In the genomic region with DNA sequence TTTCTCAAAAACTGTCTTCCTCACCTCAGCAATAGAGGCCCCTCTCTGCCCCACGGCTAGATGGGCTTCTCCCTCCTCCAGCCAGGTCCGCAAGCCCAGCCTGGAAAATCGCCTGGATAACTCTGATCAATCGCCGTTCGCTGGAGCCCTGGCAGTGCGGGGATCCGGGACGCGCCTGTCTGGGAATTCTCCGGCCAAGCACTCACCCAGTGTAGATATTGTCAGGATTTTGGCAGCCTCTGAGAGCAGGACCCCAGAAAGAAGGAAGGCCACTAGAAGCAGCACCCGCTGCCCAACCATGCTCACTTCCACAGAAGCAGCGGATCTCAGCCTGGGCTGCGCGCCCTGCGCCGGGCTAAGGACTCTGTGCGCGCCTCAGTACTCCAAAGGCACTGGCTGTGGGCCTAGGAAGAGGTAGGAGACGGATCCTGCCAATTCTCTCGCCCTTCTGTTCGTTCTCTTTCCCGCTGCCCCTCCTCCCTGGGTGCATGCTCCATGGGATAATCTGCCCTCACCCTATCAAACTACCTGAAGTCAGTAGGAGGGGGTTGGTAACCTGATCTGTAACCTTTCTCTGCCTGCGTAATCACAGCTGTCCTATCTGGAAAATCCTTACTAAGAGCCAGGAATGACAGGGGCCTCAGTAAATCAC, we compare ENCODE assay signal across 1 cellular context.
TF ChIP-seq lines count a peak whose summit lies in the region.

UGT3A1 (minus strand) TSS at position 450 of the 652 bp plus-strand sequence; CDS start at position 300, 150 bp downstream.

TF ChIP-seq in IMR-90, 13 proteins besides CTCF, POLR2A, EP300 and RAD21 (continued from another document):
- TF ChIP-seq, protein P1, sequence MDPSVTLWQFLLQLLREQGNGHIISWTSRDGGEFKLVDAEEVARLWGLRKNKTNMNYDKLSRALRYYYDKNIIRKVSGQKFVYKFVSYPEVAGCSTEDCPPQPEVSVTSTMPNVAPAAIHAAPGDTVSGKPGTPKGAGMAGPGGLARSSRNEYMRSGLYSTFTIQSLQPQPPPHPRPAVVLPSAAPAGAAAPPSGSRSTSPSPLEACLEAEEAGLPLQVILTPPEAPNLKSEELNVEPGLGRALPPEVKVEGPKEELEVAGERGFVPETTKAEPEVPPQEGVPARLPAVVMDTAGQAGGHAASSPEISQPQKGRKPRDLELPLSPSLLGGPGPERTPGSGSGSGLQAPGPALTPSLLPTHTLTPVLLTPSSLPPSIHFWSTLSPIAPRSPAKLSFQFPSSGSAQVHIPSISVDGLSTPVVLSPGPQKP (IDR thresholded peaks at IDR 0.05; ENCODE audit: borderline replicate concordance, low read depth, low read length), result no peak
- no peak for TF ChIP-seq CHD1 (IDR thresholded peaks at IDR 0.05; ENCODE audit: low read depth, low read length)
- no peak for TF ChIP-seq BHLHE40 (IDR thresholded peaks at IDR 0.05; ENCODE audit: low read depth, low read length)
- TF ChIP-seq FOS (IDR thresholded peaks at IDR 0.05; ENCODE audit: low read depth, low read length), result no peak
- TF ChIP-seq NFE2L2 (IDR thresholded peaks at IDR 0.05; ENCODE audit: low read depth, low read length), result no peak
